Comparison of ENCODE assay signal across 1 cellular context in the genomic region with DNA sequence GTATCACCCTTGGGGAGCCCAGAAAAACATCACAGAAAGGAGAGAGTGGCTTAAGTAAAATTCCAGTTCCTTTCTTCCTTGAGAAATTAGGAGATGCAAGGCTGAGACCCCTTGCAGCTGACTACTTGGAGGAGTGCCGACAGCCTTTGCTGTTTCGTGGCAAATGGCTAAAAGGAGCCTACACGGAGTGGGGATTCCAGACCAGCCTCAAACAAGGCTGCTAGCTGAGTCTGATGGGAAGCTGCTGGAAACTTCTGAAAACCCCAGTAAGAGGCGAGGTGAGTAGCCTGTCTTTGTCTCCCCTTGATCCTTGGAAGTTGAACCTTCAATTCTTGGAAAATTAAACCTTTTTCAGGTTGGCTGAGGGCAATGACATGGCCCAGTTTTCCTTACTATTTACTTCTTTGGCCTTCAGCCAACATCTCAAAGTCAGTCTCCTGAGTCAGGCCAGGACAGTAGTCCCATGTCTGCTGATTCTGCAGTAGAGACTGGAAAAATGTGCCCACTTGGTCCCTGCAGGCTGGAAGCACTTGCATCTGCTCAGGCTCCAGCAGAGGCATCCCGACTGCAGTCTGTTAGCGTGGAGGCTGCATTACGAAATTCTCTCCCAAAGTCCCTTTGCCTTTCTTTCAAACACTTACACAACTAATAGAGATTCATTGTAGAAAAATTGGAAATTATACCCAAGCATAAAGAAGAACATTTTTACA.
A peak's percentile ranks its signal among the peaks of the same experiment; 100 is the strongest.
TF ChIP-seq lines count a peak whose summit lies in the region.

No MANE protein-coding gene starts in this region.

TF ChIP-seq in HepG2, 621 proteins besides CTCF, POLR2A, EP300 and RAD21:
- TF ChIP-seq, protein P1, sequence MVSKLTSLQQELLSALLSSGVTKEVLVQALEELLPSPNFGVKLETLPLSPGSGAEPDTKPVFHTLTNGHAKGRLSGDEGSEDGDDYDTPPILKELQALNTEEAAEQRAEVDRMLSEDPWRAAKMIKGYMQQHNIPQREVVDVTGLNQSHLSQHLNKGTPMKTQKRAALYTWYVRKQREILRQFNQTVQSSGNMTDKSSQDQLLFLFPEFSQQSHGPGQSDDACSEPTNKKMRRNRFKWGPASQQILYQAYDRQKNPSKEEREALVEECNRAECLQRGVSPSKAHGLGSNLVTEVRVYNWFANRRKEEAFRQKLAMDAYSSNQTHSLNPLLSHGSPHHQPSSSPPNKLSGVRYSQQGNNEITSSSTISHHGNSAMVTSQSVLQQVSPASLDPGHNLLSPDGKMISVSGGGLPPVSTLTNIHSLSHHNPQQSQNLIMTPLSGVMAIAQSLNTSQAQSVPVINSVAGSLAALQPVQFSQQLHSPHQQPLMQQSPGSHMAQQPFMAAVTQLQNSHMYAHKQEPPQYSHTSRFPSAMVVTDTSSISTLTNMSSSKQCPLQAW (CRISPR knock-in tag; IDR thresholded peaks at IDR 0.05), result no peak
- TF ChIP-seq, protein P2, sequence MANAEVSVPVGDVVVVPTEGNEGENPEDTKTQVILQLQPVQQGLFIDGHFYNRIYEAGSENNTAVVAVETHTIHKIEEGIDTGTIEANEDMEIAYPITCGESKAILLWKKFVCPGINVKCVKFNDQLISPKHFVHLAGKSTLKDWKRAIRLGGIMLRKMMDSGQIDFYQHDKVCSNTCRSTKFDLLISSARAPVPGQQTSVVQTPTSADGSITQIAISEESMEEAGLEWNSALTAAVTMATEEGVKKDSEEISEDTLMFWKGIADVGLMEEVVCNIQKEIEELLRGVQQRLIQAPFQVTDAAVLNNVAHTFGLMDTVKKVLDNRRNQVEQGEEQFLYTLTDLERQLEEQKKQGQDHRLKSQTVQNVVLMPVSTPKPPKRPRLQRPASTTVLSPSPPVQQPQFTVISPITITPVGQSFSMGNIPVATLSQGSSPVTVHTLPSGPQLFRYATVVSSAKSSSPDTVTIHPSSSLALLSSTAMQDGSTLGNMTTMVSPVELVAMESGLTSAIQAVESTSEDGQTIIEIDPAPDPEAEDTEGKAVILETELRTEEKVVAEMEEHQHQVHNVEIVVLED (CRISPR knock-in tag; IDR thresholded peaks at IDR 0.05; ENCODE audit: borderline replicate concordance), result no peak
- TF ChIP-seq CEBPG (CRISPR knock-in tag; IDR thresholded peaks at IDR 0.05) (peak; percentile 88), NFE2L1 (CRISPR knock-in tag; IDR thresholded peaks at IDR 0.05; ENCODE audit: borderline replicate concordance) (no peak), GATAD2A (CRISPR knock-in tag; IDR thresholded peaks at IDR 0.05) (peak; percentile 36; the same call in 1 of the 2 replicates), SPEN (CRISPR knock-in tag; IDR thresholded peaks at IDR 0.05; ENCODE audit: low read depth) (0 out of 2 replicates have a peak, but pooled peaks have one; percentile 37), ZSCAN30 (CRISPR knock-in tag; IDR thresholded peaks at IDR 0.05) (no peak), ZNF724P (CRISPR knock-in tag; IDR thresholded peaks at IDR 0.05; ENCODE audit: borderline replicate concordance) (no peak), BHLHE40 (IDR thresholded peaks at IDR 0.05; ENCODE audit: low read length) (no peak), KLF16 (CRISPR knock-in tag; IDR thresholded peaks at IDR 0.05) (no peak), WIZ (CRISPR knock-in tag; IDR thresholded peaks at IDR 0.05) (peak; percentile 31; the same call in 1 of the 2 replicates), CEBPB (IDR thresholded peaks at IDR 0.05; ENCODE audit: borderline replicate concordance, low read depth, low read length) (peak; percentile 80), ZMYM3 (CRISPR knock-in tag; IDR thresholded peaks at IDR 0.05) (no peak), PHB2 (IDR thresholded peaks at IDR 0.05; ENCODE audit: partially characterized antibody) (no peak), SMYD3 (CRISPR knock-in tag; IDR thresholded peaks at IDR 0.05) (0 out of 2 replicates have a peak, but pooled peaks have one; percentile 38), MAFF (IDR thresholded peaks at IDR 0.05; ENCODE audit: low read depth, low read length) (no peak), DNMT3B (CRISPR knock-in tag; conservative IDR thresholded peaks at IDR 0.05) (no peak), ZNF367 (CRISPR knock-in tag; IDR thresholded peaks at IDR 0.05; ENCODE audit: borderline replicate concordance) (no peak), ZNF292 (CRISPR knock-in tag; IDR thresholded peaks at IDR 0.05; ENCODE audit: borderline replicate concordance, low read depth) (peak; percentile 81; the same call in 1 of the 2 replicates), SALL1 (CRISPR knock-in tag; IDR thresholded peaks at IDR 0.05) (peak; percentile 36; the same call in 1 of the 2 replicates), ZNF3 (CRISPR knock-in tag; IDR thresholded peaks at IDR 0.05) (peak; percentile 64; the same call in 1 of the 2 replicates), ZSCAN12 (CRISPR knock-in tag; IDR thresholded peaks at IDR 0.05) (peak; percentile 32; the same call in 1 of the 2 replicates), FOSL2 (CRISPR knock-in tag; IDR thresholded peaks at IDR 0.05) (0 out of 2 replicates have a peak, but pooled peaks have one; percentile 10), JUND (CRISPR knock-in tag; IDR thresholded peaks at IDR 0.05) (no peak), ZNF34 (CRISPR knock-in tag; IDR thresholded peaks at IDR 0.05; ENCODE audit: borderline replicate concordance) (no peak), STAG1 (CRISPR knock-in tag; IDR thresholded peaks at IDR 0.05) (0 out of 2 replicates have a peak, but pooled peaks have one; percentile 8), TARDBP (CRISPR knock-in tag; IDR thresholded peaks at IDR 0.05) (no peak), ERF (CRISPR knock-in tag; IDR thresholded peaks at IDR 0.05) (0 out of 2 replicates have a peak, but pooled peaks have one; percentile 32), ZNF850 (CRISPR knock-in tag; conservative IDR thresholded peaks at IDR 0.05) (no peak), ZNF605 (CRISPR knock-in tag; IDR thresholded peaks at IDR 0.05) (peak; percentile 44; the same call in 1 of the 2 replicates), ZNF616 (CRISPR knock-in tag; IDR thresholded peaks at IDR 0.05; ENCODE audit: low read depth) (0 out of 2 replicates have a peak, but pooled peaks have one; percentile 25), MED1 (CRISPR knock-in tag; IDR thresholded peaks at IDR 0.05) (0 out of 2 replicates have a peak, but pooled peaks have one; percentile 17), ZNF772 (CRISPR knock-in tag; IDR thresholded peaks at IDR 0.05) (0 out of 2 replicates have a peak, but pooled peaks have one; percentile 28), SOX13 (IDR thresholded peaks at IDR 0.05) (no peak), SOX13 (CRISPR knock-in tag; conservative IDR thresholded peaks at IDR 0.05 in 1 of 2, IDR thresholded peaks at IDR 0.05 in 1 of 2) (0 out of 4 replicates have a peak, but pooled peaks of 1 of the 2 experiments have one; percentile 22), SMAD3 (CRISPR knock-in tag; IDR thresholded peaks at IDR 0.05) (no peak), ZNF331 (CRISPR knock-in tag; IDR thresholded peaks at IDR 0.05) (peak; percentile 47; the same call in 1 of the 2 replicates), IRF2 (CRISPR knock-in tag; IDR thresholded peaks at IDR 0.05) (no peak)
- TF ChIP-seq, protein P3, sequence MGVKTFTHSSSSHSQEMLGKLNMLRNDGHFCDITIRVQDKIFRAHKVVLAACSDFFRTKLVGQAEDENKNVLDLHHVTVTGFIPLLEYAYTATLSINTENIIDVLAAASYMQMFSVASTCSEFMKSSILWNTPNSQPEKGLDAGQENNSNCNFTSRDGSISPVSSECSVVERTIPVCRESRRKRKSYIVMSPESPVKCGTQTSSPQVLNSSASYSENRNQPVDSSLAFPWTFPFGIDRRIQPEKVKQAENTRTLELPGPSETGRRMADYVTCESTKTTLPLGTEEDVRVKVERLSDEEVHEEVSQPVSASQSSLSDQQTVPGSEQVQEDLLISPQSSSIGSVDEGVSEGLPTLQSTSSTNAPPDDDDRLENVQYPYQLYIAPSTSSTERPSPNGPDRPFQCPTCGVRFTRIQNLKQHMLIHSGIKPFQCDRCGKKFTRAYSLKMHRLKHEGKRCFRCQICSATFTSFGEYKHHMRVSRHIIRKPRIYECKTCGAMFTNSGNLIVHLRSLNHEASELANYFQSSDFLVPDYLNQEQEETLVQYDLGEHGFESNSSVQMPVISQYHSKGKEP (CRISPR knock-in tag; IDR thresholded peaks at IDR 0.05), result no peak
- TF ChIP-seq, protein P4, sequence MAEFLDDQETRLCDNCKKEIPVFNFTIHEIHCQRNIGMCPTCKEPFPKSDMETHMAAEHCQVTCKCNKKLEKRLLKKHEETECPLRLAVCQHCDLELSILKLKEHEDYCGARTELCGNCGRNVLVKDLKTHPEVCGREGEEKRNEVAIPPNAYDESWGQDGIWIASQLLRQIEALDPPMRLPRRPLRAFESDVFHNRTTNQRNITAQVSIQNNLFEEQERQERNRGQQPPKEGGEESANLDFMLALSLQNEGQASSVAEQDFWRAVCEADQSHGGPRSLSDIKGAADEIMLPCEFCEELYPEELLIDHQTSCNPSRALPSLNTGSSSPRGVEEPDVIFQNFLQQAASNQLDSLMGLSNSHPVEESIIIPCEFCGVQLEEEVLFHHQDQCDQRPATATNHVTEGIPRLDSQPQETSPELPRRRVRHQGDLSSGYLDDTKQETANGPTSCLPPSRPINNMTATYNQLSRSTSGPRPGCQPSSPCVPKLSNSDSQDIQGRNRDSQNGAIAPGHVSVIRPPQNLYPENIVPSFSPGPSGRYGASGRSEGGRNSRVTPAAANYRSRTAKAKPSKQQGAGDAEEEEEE (CRISPR knock-in tag; IDR thresholded peaks at IDR 0.05; ENCODE audit: borderline replicate concordance), result no peak
- TF ChIP-seq, protein P5, sequence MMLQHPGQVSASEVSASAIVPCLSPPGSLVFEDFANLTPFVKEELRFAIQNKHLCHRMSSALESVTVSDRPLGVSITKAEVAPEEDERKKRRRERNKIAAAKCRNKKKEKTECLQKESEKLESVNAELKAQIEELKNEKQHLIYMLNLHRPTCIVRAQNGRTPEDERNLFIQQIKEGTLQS (CRISPR knock-in tag; IDR thresholded peaks at IDR 0.05), result no peak
- TF ChIP-seq, protein P6, sequence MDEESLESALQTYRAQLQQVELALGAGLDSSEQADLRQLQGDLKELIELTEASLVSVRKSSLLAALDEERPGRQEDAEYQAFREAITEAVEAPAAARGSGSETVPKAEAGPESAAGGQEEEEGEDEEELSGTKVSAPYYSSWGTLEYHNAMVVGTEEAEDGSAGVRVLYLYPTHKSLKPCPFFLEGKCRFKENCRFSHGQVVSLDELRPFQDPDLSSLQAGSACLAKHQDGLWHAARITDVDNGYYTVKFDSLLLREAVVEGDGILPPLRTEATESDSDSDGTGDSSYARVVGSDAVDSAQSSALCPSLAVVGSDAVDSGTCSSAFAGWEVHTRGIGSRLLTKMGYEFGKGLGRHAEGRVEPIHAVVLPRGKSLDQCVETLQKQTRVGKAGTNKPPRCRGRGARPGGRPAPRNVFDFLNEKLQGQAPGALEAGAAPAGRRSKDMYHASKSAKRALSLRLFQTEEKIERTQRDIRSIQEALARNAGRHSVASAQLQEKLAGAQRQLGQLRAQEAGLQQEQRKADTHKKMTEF (CRISPR knock-in tag; IDR thresholded peaks at IDR 0.05), result 0 out of 2 replicates have a peak, but pooled peaks have one; percentile 41
- TF ChIP-seq, protein P7, sequence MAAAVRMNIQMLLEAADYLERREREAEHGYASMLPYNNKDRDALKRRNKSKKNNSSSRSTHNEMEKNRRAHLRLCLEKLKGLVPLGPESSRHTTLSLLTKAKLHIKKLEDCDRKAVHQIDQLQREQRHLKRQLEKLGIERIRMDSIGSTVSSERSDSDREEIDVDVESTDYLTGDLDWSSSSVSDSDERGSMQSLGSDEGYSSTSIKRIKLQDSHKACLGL (CRISPR knock-in tag; IDR thresholded peaks at IDR 0.05), result no peak
- TF ChIP-seq, protein P8, sequence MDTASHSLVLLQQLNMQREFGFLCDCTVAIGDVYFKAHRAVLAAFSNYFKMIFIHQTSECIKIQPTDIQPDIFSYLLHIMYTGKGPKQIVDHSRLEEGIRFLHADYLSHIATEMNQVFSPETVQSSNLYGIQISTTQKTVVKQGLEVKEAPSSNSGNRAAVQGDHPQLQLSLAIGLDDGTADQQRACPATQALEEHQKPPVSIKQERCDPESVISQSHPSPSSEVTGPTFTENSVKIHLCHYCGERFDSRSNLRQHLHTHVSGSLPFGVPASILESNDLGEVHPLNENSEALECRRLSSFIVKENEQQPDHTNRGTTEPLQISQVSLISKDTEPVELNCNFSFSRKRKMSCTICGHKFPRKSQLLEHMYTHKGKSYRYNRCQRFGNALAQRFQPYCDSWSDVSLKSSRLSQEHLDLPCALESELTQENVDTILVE (CRISPR knock-in tag; IDR thresholded peaks at IDR 0.05), result no peak
- TF ChIP-seq, protein P9, sequence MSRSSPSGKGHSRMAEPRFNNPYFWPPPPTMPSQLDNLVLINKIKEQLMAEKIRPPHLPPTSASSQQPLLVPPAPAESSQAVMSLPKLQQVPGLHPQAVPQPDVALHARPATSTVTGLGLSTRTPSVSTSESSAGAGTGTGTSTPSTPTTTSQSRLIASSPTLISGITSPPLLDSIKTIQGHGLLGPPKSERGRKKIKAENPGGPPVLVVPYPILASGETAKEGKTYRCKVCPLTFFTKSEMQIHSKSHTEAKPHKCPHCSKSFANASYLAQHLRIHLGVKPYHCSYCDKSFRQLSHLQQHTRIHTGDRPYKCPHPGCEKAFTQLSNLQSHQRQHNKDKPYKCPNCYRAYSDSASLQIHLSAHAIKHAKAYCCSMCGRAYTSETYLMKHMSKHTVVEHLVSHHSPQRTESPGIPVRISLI (CRISPR knock-in tag; IDR thresholded peaks at IDR 0.05; ENCODE audit: borderline replicate concordance), result no peak
TF ChIP-seq in HepG2: peak in this region for 20.
